1 cellular context compared by ENCODE assay signal in the genomic region with DNA sequence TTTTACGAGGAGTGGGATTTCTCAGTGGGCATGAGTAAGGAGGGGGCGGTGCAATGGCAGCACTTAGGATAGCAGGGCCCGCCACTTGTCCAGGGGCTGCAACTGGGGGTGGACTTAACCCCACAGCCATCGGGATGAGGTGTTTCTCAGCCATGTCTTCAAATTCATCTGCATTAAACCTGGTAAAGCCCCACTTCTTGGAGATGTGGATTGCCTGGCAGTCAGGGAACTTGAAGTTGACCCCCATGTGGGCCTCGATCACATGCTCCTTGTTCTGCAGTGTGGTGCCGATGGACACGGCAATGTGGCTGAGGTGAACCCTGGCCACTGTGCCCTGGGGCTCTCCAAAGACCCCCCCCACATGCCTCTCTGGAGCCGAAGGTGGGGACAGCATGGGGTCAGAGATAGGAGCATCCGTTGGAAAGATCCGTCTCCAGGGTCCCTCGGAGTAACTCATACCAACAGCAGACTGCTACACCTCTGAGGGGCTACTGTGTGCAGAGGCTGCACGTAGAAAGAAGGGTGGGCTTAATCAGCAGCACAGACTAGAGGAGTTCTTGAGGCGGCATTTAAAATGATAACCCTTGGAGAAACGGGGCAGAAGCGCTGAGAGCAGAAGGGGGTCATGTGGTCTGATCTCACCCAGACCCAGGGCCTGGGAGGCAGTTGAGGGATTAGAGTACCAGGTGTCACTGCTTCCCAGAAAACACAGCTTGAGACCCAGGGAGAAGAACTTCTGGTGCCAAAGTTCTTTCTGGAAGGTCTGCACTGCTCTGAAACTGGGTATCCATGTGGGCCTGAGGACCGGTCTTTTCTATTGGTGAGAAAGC.
TF ChIP-seq lines count a peak whose summit lies in the region.

No MANE protein-coding gene starts in this region.

TF ChIP-seq in K562, 482 proteins besides CTCF, POLR2A, EP300 and RAD21:
- TF ChIP-seq, protein P1, sequence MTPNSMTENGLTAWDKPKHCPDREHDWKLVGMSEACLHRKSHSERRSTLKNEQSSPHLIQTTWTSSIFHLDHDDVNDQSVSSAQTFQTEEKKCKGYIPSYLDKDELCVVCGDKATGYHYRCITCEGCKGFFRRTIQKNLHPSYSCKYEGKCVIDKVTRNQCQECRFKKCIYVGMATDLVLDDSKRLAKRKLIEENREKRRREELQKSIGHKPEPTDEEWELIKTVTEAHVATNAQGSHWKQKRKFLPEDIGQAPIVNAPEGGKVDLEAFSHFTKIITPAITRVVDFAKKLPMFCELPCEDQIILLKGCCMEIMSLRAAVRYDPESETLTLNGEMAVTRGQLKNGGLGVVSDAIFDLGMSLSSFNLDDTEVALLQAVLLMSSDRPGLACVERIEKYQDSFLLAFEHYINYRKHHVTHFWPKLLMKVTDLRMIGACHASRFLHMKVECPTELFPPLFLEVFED (CRISPR knock-in tag; conservative IDR thresholded peaks at IDR 0.05) = no peak
- no peak for TF ChIP-seq ETV5 (CRISPR knock-in tag; IDR thresholded peaks at IDR 0.05; ENCODE audit: low read depth)
- TF ChIP-seq HDAC2 (IDR thresholded peaks at IDR 0.05) = no peak
- TF ChIP-seq CXXC5 (CRISPR knock-in tag; IDR thresholded peaks at IDR 0.05) = no peak
